Comparison of ENCODE assay signal across 1 cellular context in genomic region chr13:114199961-114200672, GRCh38.
TF ChIP-seq lines count a peak whose summit lies in the region.

No MANE protein-coding gene starts in this region.

TF ChIP-seq in IMR-90, 13 proteins besides CTCF, POLR2A, EP300 and RAD21:
- no peak for TF ChIP-seq MXI1 (IDR thresholded peaks at IDR 0.05; ENCODE audit: borderline replicate concordance, low read depth, low read length)
- TF ChIP-seq USF2 (IDR thresholded peaks at IDR 0.05; ENCODE audit: low read depth, low read length), result no peak
- no peak for TF ChIP-seq FOS (IDR thresholded peaks at IDR 0.05; ENCODE audit: low read depth, low read length)
- TF ChIP-seq CEBPB (IDR thresholded peaks at IDR 0.05; ENCODE audit: low read depth, low read length), result no peak
- TF ChIP-seq SMC3 (IDR thresholded peaks at IDR 0.05; ENCODE audit: low read depth, low read length), result no peak
- TF ChIP-seq RFX5 (IDR thresholded peaks at IDR 0.05; ENCODE audit: low read depth, low read length), result no peak
- no peak for TF ChIP-seq RCOR1 (IDR thresholded peaks at IDR 0.05; ENCODE audit: insufficient replicate concordance, low read length)
- TF ChIP-seq CHD1 (IDR thresholded peaks at IDR 0.05; ENCODE audit: low read depth, low read length), result no peak
- no peak for TF ChIP-seq MAFK (IDR thresholded peaks at IDR 0.05; ENCODE audit: low read depth, low read length)
- TF ChIP-seq ELK1 (IDR thresholded peaks at IDR 0.05; ENCODE audit: borderline replicate concordance, low read depth, low read length), result no peak
- no peak for TF ChIP-seq BHLHE40 (IDR thresholded peaks at IDR 0.05; ENCODE audit: low read depth, low read length)
- TF ChIP-seq MAZ (IDR thresholded peaks at IDR 0.05; ENCODE audit: borderline replicate concordance, low read depth, low read length), result no peak
- no peak for TF ChIP-seq NFE2L2 (IDR thresholded peaks at IDR 0.05; ENCODE audit: low read depth, low read length)
